Comparison of ENCODE assay signal across 8 cellular contexts in genomic region chr3:55160241-55160877, GRCh38.
A peak's percentile ranks its signal among the peaks of the same experiment; 100 is the strongest.
DNase-seq lines count a peak whose midpoint lies in the region; ATAC-seq and TF ChIP-seq lines count a peak whose summit lies in the region.

No MANE protein-coding gene starts in this region.

- H3K9me3 ChIP-seq in OCI-LY7 (ENCODE audit: low read length) (no peaks in the 10 kb centered on the region), right atrium auricular region (no peaks in the 10 kb centered on the region)

- H2AFZ ChIP-seq in OCI-LY7 (ENCODE audit: low read length), result no peak overlapping the region

- DNase-seq in AG09309 (ENCODE audit: low read depth) (peak; percentile 99), OCI-LY7 (ENCODE audit: low spot score) (peak; percentile 4), right atrium auricular region (ENCODE audit: low spot score) (peak; percentile 76), superior temporal gyrus (ENCODE audit: extremely low spot score) (no peak), ecto neural progenitor cell (ENCODE audit: low spot score) (no peak), NCI-H146 (lab: John Stamatoyannopoulos, UW) (no peak)
- no peak for DNase-seq in NK-92 treated with Interleukin-12 subunit alpha and Interleukin-12 subunit beta, amount 100 ng/mL, for 24 hours (lab: John Stamatoyannopoulos, UW)

- H3K27ac ChIP-seq in OCI-LY7 (ENCODE audit: low read depth, low read length, poor library complexity, severe bottlenecking), result no peak overlapping the region
- H3K27ac ChIP-seq in right atrium auricular region, result no peak overlapping the region

- no peaks in the 10 kb centered on the region for H4K20me1 ChIP-seq in OCI-LY7 (ENCODE audit: insufficient read depth, low read length)

- intact Hi-C loops in OCI-LY7 (cut with micrococcal nuclease; ENCODE audit: unreplicated experiment), result no loop called here

- H3K4me1 ChIP-seq in OCI-LY7 (ENCODE audit: insufficient read depth, low read length, poor library complexity, severe bottlenecking) (no peaks in the 10 kb centered on the region), right atrium auricular region (no peaks in the 10 kb centered on the region)

- no TSS peak for BruUV-seq in OCI-LY7 (replicated peaks; lab: Mats Ljungman, UMichigan)

- H3K27me3 ChIP-seq in right atrium auricular region, result no peaks in the 10 kb centered on the region

- no peak for TF ChIP-seq CTCF in AG09309 (IDR thresholded peaks at IDR 0.05; ENCODE audit: control insufficient read depth, insufficient read depth, low read depth, low read length, missing control alignments)
- no peak for TF ChIP-seq CTCF in OCI-LY7 (conservative IDR thresholded peaks at IDR 0.05; ENCODE audit: low read length)
- no peak for TF ChIP-seq CTCF in right atrium auricular region (IDR thresholded peaks at IDR 0.05)

- no peaks in the 10 kb centered on the region for H3K79me2 ChIP-seq in OCI-LY7 (ENCODE audit: insufficient read depth, low read depth, low read length)

- no peak overlapping the region for H3K4me2 ChIP-seq in OCI-LY7 (ENCODE audit: low read length)

- no peaks in the 10 kb centered on the region for H3K9me2 ChIP-seq in OCI-LY7 (ENCODE audit: insufficient read depth, low read length)

- H3K4me3 ChIP-seq in AG09309 (ENCODE audit: control insufficient read depth, low read depth, low read length) (no peak overlapping the region), OCI-LY7 (ENCODE audit: low read depth, low read length, poor library complexity, severe bottlenecking) (no peak overlapping the region), right atrium auricular region (no peak overlapping the region)

- CTCF ChIA-PET in OCI-LY7 (lab: Charles Lee; ENCODE audit: unreplicated experiment), result no interaction called here

- peak; percentile 69 for ATAC-seq in GM21825 (IDR thresholded peaks at IDR 0.05; ENCODE audit: unreplicated experiment)

- POLR2A ChIA-PET in OCI-LY7 (lab: Charles Lee), result no interaction called here

- no peaks in the 10 kb centered on the region for H3K36me3 ChIP-seq in OCI-LY7 (ENCODE audit: insufficient read depth, low read length)
- H3K36me3 ChIP-seq in right atrium auricular region, result no peaks in the 10 kb centered on the region

Comparison
In these comparisons a context has a peak if more than half of its experiments do, and no peak if none do; other contexts are left out.
1. DNase-seq: peak in AG09309 (single experiment), OCI-LY7 (single experiment) and right atrium auricular region (single experiment); none in superior temporal gyrus (single experiment), ecto neural progenitor cell (single experiment), NCI-H146 (single experiment) and NK-92 treated with Interleukin-12 subunit alpha and Interleukin-12 subunit beta, amount 100 ng/mL, for 24 hours (single experiment).